ENCODE assay signal across 14 cellular contexts in genomic region chr11:1532606-1533341, GRCh38. TPM values are rescaled to one million over a fixed set of nuclear protein-coding genes. Genes with fewer than 3 reads are reported as not detected.
A peak's percentile ranks its signal among the peaks of the same experiment; 100 is the strongest.
DNase-seq lines count a peak whose midpoint lies in the region; ATAC-seq and TF ChIP-seq lines count a peak whose summit lies in the region.
"Had no signal": no experiment of that assay in that cellular context is flagged by ENCODE, and none has a peak within 500 bp of the region (broad histone marks: within the 10 kb centered on the region; RNA-seq: fewer than 3 reads in every experiment).

No MANE protein-coding gene starts in this region.

- H3K4me3 ChIP-seq in astrocyte of the spinal cord (ENCODE audit: low read depth, low read length) (no peak overlapping the region), heart right ventricle (peak overlapping the region in 1 of 10 donors; percentile 14), OCI-LY7 (ENCODE audit: low read depth, low read length, poor library complexity, severe bottlenecking) (no peak overlapping the region)

- H3K4me1 ChIP-seq in heart right ventricle (peaks cover 53 to 99% (median 95%) of the 10 kb centered on the region in 9 donors), OCI-LY7 (ENCODE audit: insufficient read depth, low read length, poor library complexity, severe bottlenecking) (no peaks in the 10 kb centered on the region)

- no peaks in the 10 kb centered on the region for H3K79me2 ChIP-seq in OCI-LY7 (ENCODE audit: insufficient read depth, low read depth, low read length)

- peaks cover 0 to under 1% (median 0%) of the 10 kb centered on the region in 7 donors for H3K27me3 ChIP-seq in heart right ventricle

- WGBS in heart right ventricle, 2 donors = 57 to 63% methylated on average over 20 of the region's 20 CpGs

- ATAC-seq in heart right ventricle (peak in 7 of 8 donors; percentile 11 to 58 (median 24)), GM21786 (IDR thresholded peaks at IDR 0.05; ENCODE audit: unreplicated experiment) (no peak), HG02884 (IDR thresholded peaks at IDR 0.05; ENCODE audit: unreplicated experiment) (no peak)

- H3K9me2 ChIP-seq in OCI-LY7 (ENCODE audit: insufficient read depth, low read length) = no peaks in the 10 kb centered on the region

- CTCF ChIA-PET in OCI-LY7 (lab: Charles Lee; ENCODE audit: unreplicated experiment) = no interaction called here

- H2AFZ ChIP-seq in OCI-LY7 (ENCODE audit: low read length) = no peak overlapping the region

- peak overlapping the region; percentile 47 to 88 (median 74) for H3K27ac ChIP-seq in heart right ventricle
- no peak overlapping the region for H3K27ac ChIP-seq in OCI-LY7 (ENCODE audit: low read depth, low read length, poor library complexity, severe bottlenecking)

- intact Hi-C loops in heart right ventricle (cut with DNase I) = loop anchor here in 1 of 10 donors (5.0 kb wide), 1 partner anchor 230 kb away; no protein-coding TSS in a partner anchor
- intact Hi-C loops in OCI-LY7 (cut with micrococcal nuclease; ENCODE audit: unreplicated experiment) = no loop called here

- in situ Hi-C loops in astrocyte of the spinal cord (cut with HindIII; ENCODE audit: low sequenced_read_pairs) = no loop called here

- no peak for TF ChIP-seq CTCF in astrocyte of the spinal cord (IDR thresholded peaks at IDR 0.05; ENCODE audit: low read depth, low read length)
- TF ChIP-seq CTCF in heart right ventricle (IDR thresholded peaks at IDR 0.05) = no peak
- TF ChIP-seq CTCF in OCI-LY7 (conservative IDR thresholded peaks at IDR 0.05; ENCODE audit: low read length) = no peak

- 0 out of 2 replicates have a peak, but pooled peaks cover 8% of the 10 kb centered on the region for H4K20me1 ChIP-seq in OCI-LY7 (ENCODE audit: insufficient read depth, low read length)

- no TSS peak for BruUV-seq in OCI-LY7 (replicated peaks; lab: Mats Ljungman, UMichigan)

- DNase-seq in Daoy (ENCODE audit: low read depth) (peak; percentile 71), astrocyte of the spinal cord (ENCODE audit: low read depth, low spot score) (peak; percentile 55), heart right ventricle (no peak), renal cortical epithelial cell (ENCODE audit: low read depth) (peak; percentile 81), NCI-H2029 treated with DMSO at 0.1 percent for 48 hours (lab: John Stamatoyannopoulos, UW) (no peak), OCI-LY7 (ENCODE audit: low spot score) (no peak)
- DNase-seq: DMS53, natural killer cell, NCI-H1092 treated with DMSO at 0.1 percent for 48 hours, NCI-H69 had no signal

- H3K9me3 ChIP-seq in heart right ventricle (no peaks in the 10 kb centered on the region), OCI-LY7 (ENCODE audit: low read length) (no peaks in the 10 kb centered on the region)

- H3K4me2 ChIP-seq in OCI-LY7 (ENCODE audit: low read length) = no peak overlapping the region

- POLR2A ChIA-PET in OCI-LY7 (lab: Charles Lee) = interaction anchor here (0.6 to 1.2 kb wide), 2 partner anchors 9 to 149 kb away, joined by 4 to 6 read pairs; no protein-coding TSS in a partner anchor

- H3K36me3 ChIP-seq in heart right ventricle (peaks cover 0 to 28% (median 0%) of the 10 kb centered on the region in 9 donors), OCI-LY7 (ENCODE audit: insufficient read depth, low read length) (no peaks in the 10 kb centered on the region)

RNA-seq across cellular contexts. Expression of gene DUSP8, which starts 39.3 kb away (rescaled TPM):
- total RNA-seq in Daoy (2014; rRNA removed; shearing (Covaris generic)) = 0.69 and 1.2 TPM in 2 replicates
- total RNA-seq in heart right ventricle (10 to 100 TPM; 10.4 to 53.5 (median 22.2) TPM), renal cortical epithelial cell (1.9 and 9.0 TPM in 2 replicates), OCI-LY7 (2022) (not detected in 2 replicates)
- 1 to 10 TPM; 5.9 to 7.7 TPM for polyA plus RNA-seq in heart right ventricle
- total RNA-seq in OCI-LY7 (2014; rRNA removed; shearing (Covaris generic)) = not detected in 2 replicates

RNA-seq across cellular contexts. Expression of gene MOB2, which starts 46.2 kb away (rescaled TPM):
- 14.6 and 21.0 TPM in 2 replicates for total RNA-seq in Daoy (2014; rRNA removed; shearing (Covaris generic))
- total RNA-seq in heart right ventricle = 10 to 100 TPM; 36.8 to 59.1 (median 45.2) TPM
- 10 to 100 TPM; 25.2 to 57.9 TPM for polyA plus RNA-seq in heart right ventricle
- total RNA-seq in renal cortical epithelial cell = 20.8 and 36.5 TPM in 2 replicates
- total RNA-seq in OCI-LY7 (2014; rRNA removed; shearing (Covaris generic)) = 26.4 and 27.5 TPM in 2 replicates
- total RNA-seq in OCI-LY7 (2022) = 22.4 and 22.6 TPM in 2 replicates

RNA-seq across cellular contexts. Expression of gene KRTAP5-1, which starts 52.3 kb away (rescaled TPM):
- total RNA-seq in Daoy (2014; rRNA removed; shearing (Covaris generic)) = not detected in 2 replicates
- total RNA-seq in heart right ventricle (not detected), renal cortical epithelial cell (not detected in 2 replicates), OCI-LY7 (2022) (not detected in 2 replicates)
- polyA plus RNA-seq in heart right ventricle = not detected
- total RNA-seq in OCI-LY7 (2014; rRNA removed; shearing (Covaris generic)) = not detected in 2 replicates
- total RNA-seq: H1, natural killer cell had no signal
- polyA plus RNA-seq: AG04450, H1 had no signal

Comparison
In these comparisons a context has a peak if more than half of its experiments do, and no peak if none do; other contexts are left out.
1. DNase-seq: peak in Daoy (single experiment), astrocyte of the spinal cord (single experiment) and renal cortical epithelial cell (single experiment); none in heart right ventricle (0 of 2), NCI-H2029 treated with DMSO at 0.1 percent for 48 hours (single experiment) and OCI-LY7 (single experiment).
2. ATAC-seq: peak in heart right ventricle (7 of 8); none in GM21786 (single experiment) and HG02884 (single experiment).